Comparison of ENCODE assay signal across 14 cellular contexts in the genomic region with DNA sequence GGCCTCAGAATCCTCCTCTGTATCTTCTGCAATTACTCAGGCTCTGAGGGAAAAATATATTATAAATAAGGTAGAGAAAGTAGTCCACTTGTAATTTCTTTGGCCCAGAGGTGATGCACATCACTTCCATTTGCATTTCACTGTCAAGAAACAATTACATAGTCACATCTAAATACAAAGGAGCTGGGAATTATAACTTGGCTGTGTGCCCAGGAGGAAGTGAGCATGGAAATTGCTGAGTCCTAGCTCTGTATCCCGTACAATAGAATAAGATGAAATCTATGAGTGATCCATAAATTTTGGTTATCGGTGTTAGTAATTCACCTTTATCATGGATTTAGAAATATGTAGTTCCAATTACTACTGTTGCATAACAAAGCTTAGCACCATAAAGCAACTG.
"Had no signal": no experiment of that assay in that cellular context is flagged by ENCODE, and none has a peak within 500 bp of the region (broad histone marks: within the 10 kb centered on the region; RNA-seq: fewer than 3 reads in every experiment).

No MANE protein-coding gene starts in this region.

- H3K36me3 ChIP-seq: gastroesophageal sphincter, ovary, suprapubic skin, upper lobe of left lung, WERI-Rb-1 had no signal

- H3K4me1 Mint-ChIP-seq: neural crest cell had no signal

- FAIRE-seq: colon, keratinocyte had no signal

- H3K27me3 ChIP-seq: gastroesophageal sphincter, ovary, suprapubic skin, upper lobe of left lung had no signal

- H3K9me3 ChIP-seq: gastroesophageal sphincter, ovary, suprapubic skin, upper lobe of left lung had no signal

- H3K9me3 Mint-ChIP-seq: activated naive CD4-positive, alpha-beta T cell treated with anti-CD3 and anti-CD28 coated beads for 36 hours had no signal

- DNase-seq: activated CD4-positive, alpha-beta T cell treated with anti-CD3 and anti-CD28 coated beads for 4 hours; activated CD8-positive, alpha-beta memory T cell treated with anti-CD3 and anti-CD28 coated beads, Interleukin-2, amount 50 U/mL, for 48 hours; activated CD8-positive, alpha-beta T cell treated with anti-CD3 and anti-CD28 coated beads, Interleukin-2, amount 10 ng/mL, durations not matched to agents 7 days and 5 days; activated naive CD4-positive, alpha-beta T cell treated with anti-CD3 and anti-CD28 coated beads for 36 hours; ovary; stimulated activated CD4-positive, alpha-beta T cell treated with anti-CD3 and anti-CD28 coated beads, Interleukin-2, amount 100 ng/mL, for 48 hours; stimulated activated naive CD4-positive, alpha-beta T cell treated with Interleukin-2 at 50 U/mL for 16 hours; upper lobe of left lung; WERI-Rb-1 had no signal

- H3K4me3 Mint-ChIP-seq: activated CD8-positive, alpha-beta T cell treated with anti-CD3 and anti-CD28 coated beads, Interleukin-2, amount 10 ng/mL, durations not matched to agents 7 days and 5 days; activated naive CD4-positive, alpha-beta T cell treated with anti-CD3 and anti-CD28 coated beads for 36 hours; neural crest cell had no signal

- H3K4me3 ChIP-seq: gastroesophageal sphincter, ovary, suprapubic skin, upper lobe of left lung had no signal

- H3K27ac ChIP-seq: gastroesophageal sphincter, ovary, suprapubic skin, upper lobe of left lung, WERI-Rb-1 had no signal

- H3K27ac Mint-ChIP-seq: activated CD8-positive, alpha-beta T cell treated with anti-CD3 and anti-CD28 coated beads, Interleukin-2, amount 10 ng/mL, durations not matched to agents 7 days and 5 days; activated naive CD4-positive, alpha-beta T cell treated with anti-CD3 and anti-CD28 coated beads for 36 hours had no signal

- H3K4me1 ChIP-seq: gastroesophageal sphincter, suprapubic skin, upper lobe of left lung had no signal
